Comparison of ENCODE assay signal across 1 cellular context in genomic region chr18:79503891-79504475, GRCh38.
TF ChIP-seq lines count a peak whose summit lies in the region.

No MANE protein-coding gene starts in this region.

TF ChIP-seq in K562, 482 proteins besides CTCF, POLR2A, EP300 and RAD21 (continued from another document):
- TF ChIP-seq ZBTB11 (CRISPR knock-in tag; IDR thresholded peaks at IDR 0.05) (no peak), TOE1 (IDR thresholded peaks at IDR 0.05; ENCODE audit: borderline replicate concordance) (no peak), TOE1 (CRISPR knock-in tag; IDR thresholded peaks at IDR 0.05; ENCODE audit: borderline replicate concordance, low read depth) (no peak), CREB1 (IDR thresholded peaks at IDR 0.05) (no peak), CREB1 (CRISPR knock-in tag; IDR thresholded peaks at IDR 0.05) (no peak), MEIS2 (IDR thresholded peaks at IDR 0.05; ENCODE audit: partially characterized antibody) (no peak), SMAD4 (CRISPR knock-in tag; conservative IDR thresholded peaks at IDR 0.05) (0 out of 2 replicates have a peak, but pooled peaks have one; percentile 23), E2F4 (CRISPR knock-in tag; IDR thresholded peaks at IDR 0.05; ENCODE audit: low read depth) (no peak), EGR1 (conservative IDR thresholded peaks at IDR 0.05) (no peak), ZNF316 (IDR thresholded peaks at IDR 0.05) (peak; percentile 60), ZC3H11A (IDR thresholded peaks at IDR 0.05; ENCODE audit: low read depth, low read length) (no peak), CBFA2T2 (conservative IDR thresholded peaks at IDR 0.05) (no peak), ZBTB33 (CRISPR knock-in tag; IDR thresholded peaks at IDR 0.05) (no peak), ESRRA (IDR thresholded peaks at IDR 0.05; ENCODE audit: borderline replicate concordance, low read depth) (peak; percentile 89), YY1 (IDR thresholded peaks at IDR 0.05; ENCODE audit: borderline replicate concordance in 1 of 3, control insufficient read depth in 1 of 3, extremely low read depth in 1 of 3, insufficient read depth in 3 of 3, insufficient read length in 1 of 3, insufficient replicate concordance in 2 of 3, low read depth in 1 of 3, low read length in 2 of 3) (no peak), ZBTB8A (IDR thresholded peaks at IDR 0.05; ENCODE audit: partially characterized antibody) (no peak), ELK3 (CRISPR knock-in tag; IDR thresholded peaks at IDR 0.05) (no peak), TRIM25 (IDR thresholded peaks at IDR 0.05; ENCODE audit: borderline replicate concordance) (no peak)
